In the genomic region with DNA sequence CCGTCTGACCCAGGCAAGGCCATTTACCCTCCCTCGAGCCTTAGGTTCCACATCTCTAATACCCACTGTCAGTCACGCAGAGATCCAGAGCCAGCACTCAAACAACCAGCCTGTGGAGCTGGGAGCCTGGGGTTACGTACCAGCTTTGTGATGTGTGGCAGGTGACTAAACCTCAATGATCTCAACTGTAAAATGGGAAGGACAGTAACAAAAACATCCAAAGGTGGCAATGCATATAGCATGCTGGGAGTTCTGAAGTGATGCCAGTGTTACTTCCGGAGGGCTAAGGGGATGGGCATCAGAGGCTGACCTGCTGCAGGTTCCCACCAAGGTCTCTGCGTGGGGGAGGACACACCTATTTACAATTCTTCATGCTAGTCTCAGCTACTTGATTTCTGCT, we compare ENCODE assay signal across 15 cellular contexts.
"Had no signal": no experiment of that assay in that cellular context is flagged by ENCODE, and none has a peak within 500 bp of the region (broad histone marks: within the 10 kb centered on the region; RNA-seq: fewer than 3 reads in every experiment).

No MANE protein-coding gene starts in this region.

- H3K4me2 ChIP-seq: smooth muscle cell had no signal

- H3K4me3 Mint-ChIP-seq: immature natural killer cell; naive thymus-derived CD8-positive, alpha-beta T cell had no signal

- H3K27me3 ChIP-seq: esophagus squamous epithelium, foreskin keratinocyte, suprapubic skin, thyroid gland, upper lobe of left lung, uterus had no signal

- H3K36me3 ChIP-seq: uterus had no signal

- H3K27ac ChIP-seq: esophagus squamous epithelium, foreskin keratinocyte, suprapubic skin, thyroid gland, upper lobe of left lung, uterus had no signal

- H3K4me1 ChIP-seq: foreskin keratinocyte had no signal

- H3K4me3 ChIP-seq: esophagus squamous epithelium, mucosa of descending colon, smooth muscle cell, suprapubic skin, thyroid gland, upper lobe of left lung, uterus had no signal

- ATAC-seq: foreskin keratinocyte; left colon; mucosa of descending colon; naive thymus-derived CD8-positive, alpha-beta T cell; stimulated activated naive CD8-positive, alpha-beta T cell treated with anti-CD3 and anti-CD28 coated beads, Interleukin-15, Interleukin-2, amounts not matched to agents 100 U/mL and 50 U/mL, for 24 hours had no signal

- H3K27me3 Mint-ChIP-seq: naive thymus-derived CD8-positive, alpha-beta T cell had no signal

- H3K9me3 ChIP-seq: esophagus squamous epithelium, mucosa of descending colon, suprapubic skin, thyroid gland, upper lobe of left lung, uterus had no signal

- DNase-seq: dermis blood vessel endothelial cell; esophagus squamous epithelium; foreskin keratinocyte; immature natural killer cell; left colon; mucosa of descending colon; naive thymus-derived CD8-positive, alpha-beta T cell; posterior cingulate gyrus; stimulated activated CD4-positive, alpha-beta T cell treated with anti-CD3 and anti-CD28 coated beads, Interleukin-2, amount 100 ng/mL, for 48 hours; stimulated activated naive CD8-positive, alpha-beta T cell treated with anti-CD3 and anti-CD28 coated beads, Interleukin-15, Interleukin-2, amounts not matched to agents 100 U/mL and 50 U/mL, for 24 hours; thyroid gland; upper lobe of left lung; uterus had no signal

- H3K9me3 Mint-ChIP-seq: immature natural killer cell; naive thymus-derived CD8-positive, alpha-beta T cell had no signal
